9 cellular contexts compared by ENCODE assay signal in the genomic region with DNA sequence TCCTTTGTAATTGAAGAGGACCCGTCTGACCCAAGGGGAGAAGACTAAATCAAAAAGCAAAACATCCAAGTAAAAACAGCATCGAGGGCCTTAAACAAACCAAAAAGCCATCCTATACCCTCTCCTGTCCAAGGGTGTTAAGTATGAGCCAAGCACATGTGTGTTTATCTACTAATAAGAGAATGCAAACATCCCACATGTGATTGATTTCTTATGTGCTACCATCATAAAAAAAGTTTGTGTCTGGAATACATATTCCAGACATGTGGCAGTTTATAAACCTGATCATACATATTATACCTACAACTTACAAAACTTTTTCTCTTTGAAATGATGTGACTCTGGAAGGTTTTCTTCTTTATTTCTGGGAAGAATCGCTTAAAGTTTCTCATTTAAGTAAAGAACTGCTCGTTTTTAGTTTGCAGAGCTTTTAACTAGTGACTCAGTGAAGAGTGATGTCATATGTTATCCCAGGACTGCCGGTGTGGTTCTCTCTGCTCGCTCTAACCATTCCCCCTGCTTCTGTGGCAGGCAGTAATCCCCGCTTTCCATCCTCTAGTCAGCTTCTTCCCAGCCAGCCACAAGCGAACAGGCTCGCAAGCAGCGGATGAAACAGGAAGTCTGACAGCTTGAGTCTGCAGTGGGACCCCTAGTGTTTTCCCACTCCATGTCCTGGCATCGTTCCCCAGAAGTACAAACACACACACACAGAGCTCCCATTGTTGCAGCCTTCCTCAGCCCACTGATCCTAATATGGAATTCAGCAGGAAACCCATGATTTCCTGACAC. TPM values are rescaled to one million over a fixed set of nuclear protein-coding genes. Genes with fewer than 3 reads are reported as not detected.
A peak's percentile ranks its signal among the peaks of the same experiment; 100 is the strongest.
DNase-seq lines count a peak whose midpoint lies in the region; ATAC-seq and TF ChIP-seq lines count a peak whose summit lies in the region.
"Had no signal": no experiment of that assay in that cellular context is flagged by ENCODE, and none has a peak within 500 bp of the region (broad histone marks: within the 10 kb centered on the region; RNA-seq: fewer than 3 reads in every experiment).

No MANE protein-coding gene starts in this region.

- no peaks in the 10 kb centered on the region for H3K36me3 Mint-ChIP-seq in activated CD4-positive, alpha-beta T cell treated with anti-CD3 and anti-CD28 coated beads for 36 hours (ENCODE audit: low read depth)

- CTCF ChIA-PET in activated CD4-positive, alpha-beta T cell treated with anti-CD3 and anti-CD28 coated beads for 36 hours (lab: Charles Lee), result interaction anchor here (0.6 to 0.9 kb wide), 2 partner anchors 9 to 71 kb away, joined by 3 to 4 read pairs; no protein-coding TSS in a partner anchor

- peak; percentile 41 for TF ChIP-seq CTCF in retinal pigment epithelial cell (conservative IDR thresholded peaks at IDR 0.05; ENCODE audit: low read depth, low read length)

- POLR2A ChIA-PET in activated CD4-positive, alpha-beta T cell treated with anti-CD3 and anti-CD28 coated beads for 36 hours (lab: Charles Lee), result no interaction called here

- DNase-seq in DMS 273 (lab: John Stamatoyannopoulos, UW; ENCODE audit: unreplicated experiment), result peak; percentile 43
- peak; percentile 17 to 27 for DNase-seq in NCI-H1930 (lab: John Stamatoyannopoulos, UW)
- peak; percentile 98 for DNase-seq in astrocyte of the hippocampus (ENCODE audit: low read depth, low spot score)
- peak in 47 of 51 donors; percentile 3 to 84 (median 47) for DNase-seq in hypothalamus (lab: John Stamatoyannopoulos, UW)
- DNase-seq in retinal pigment epithelial cell (ENCODE audit: low read depth), result peak; percentile 93
- DNase-seq in HuH-7.5 (ENCODE audit: low spot score), result no peak
- no peak for DNase-seq in activated CD4-positive, alpha-beta T cell treated with anti-CD3 and anti-CD28 coated beads for 36 hours

- H3K4me3 Mint-ChIP-seq in activated CD4-positive, alpha-beta T cell treated with anti-CD3 and anti-CD28 coated beads for 36 hours, result no peak overlapping the region

- peak overlapping the region; percentile 57 for H3K4me3 ChIP-seq in retinal pigment epithelial cell (ENCODE audit: low read length)
- H3K4me3 ChIP-seq: HAP-1 had no signal

- no peaks in the 10 kb centered on the region for H3K4me1 Mint-ChIP-seq in activated CD4-positive, alpha-beta T cell treated with anti-CD3 and anti-CD28 coated beads for 36 hours

- ATAC-seq in GM19463 (IDR thresholded peaks at IDR 0.05; ENCODE audit: unreplicated experiment), result no peak
- no peak for ATAC-seq in activated CD4-positive, alpha-beta T cell treated with anti-CD3 and anti-CD28 coated beads for 36 hours

- peaks cover 16% of the 10 kb centered on the region for H3K27me3 Mint-ChIP-seq in activated CD4-positive, alpha-beta T cell treated with anti-CD3 and anti-CD28 coated beads for 36 hours

- no peaks in the 10 kb centered on the region for H3K9me3 Mint-ChIP-seq in activated CD4-positive, alpha-beta T cell treated with anti-CD3 and anti-CD28 coated beads for 36 hours (ENCODE audit: low read depth)

- no peak overlapping the region for H3K27ac Mint-ChIP-seq in activated CD4-positive, alpha-beta T cell treated with anti-CD3 and anti-CD28 coated beads for 36 hours

- intact Hi-C loops in activated CD4-positive, alpha-beta T cell treated with anti-CD3 and anti-CD28 coated beads for 36 hours (cut with DNase I, micrococcal nuclease), result no loop called here

RNA-seq across cellular contexts. Expression of a gene that starts 0.4 kb away (rescaled TPM):
- not detected for total RNA-seq in activated CD4-positive, alpha-beta T cell treated with anti-CD3 and anti-CD28 coated beads for 36 hours

Comparison
In these comparisons a context has a peak if more than half of its experiments do, and no peak if none do; other contexts are left out.
1. DNase-seq: peak in DMS 273 (single experiment), NCI-H1930 (2 of 2), astrocyte of the hippocampus (single experiment), hypothalamus (47 of 51) and retinal pigment epithelial cell (single experiment); none in HuH-7.5 (single experiment) and activated CD4-positive, alpha-beta T cell treated with anti-CD3 and anti-CD28 coated beads for 36 hours (single experiment).